In genomic region chr19:49097453-49098288, GRCh38 we compare ENCODE assay signal across 8 cellular contexts. TPM values are rescaled to one million over a fixed set of nuclear protein-coding genes. Genes with fewer than 3 reads are reported as not detected.
DNase-seq lines count a peak whose midpoint lies in the region; ATAC-seq and TF ChIP-seq lines count a peak whose summit lies in the region.

No MANE protein-coding gene starts in this region.

- no peak overlapping the region for H3K4me2 ChIP-seq in PC-9
- H3K4me2 ChIP-seq in neural cell (ENCODE audit: low read length), result no peak overlapping the region

- H2AFZ ChIP-seq in PC-9 (no peak overlapping the region), neural cell (ENCODE audit: low read depth, low read length) (no peak overlapping the region)

- peak; percentile 85 for DNase-seq in D341Med (ENCODE audit: low spot score)
- DNase-seq in PC-9, result peak; percentile 74 to 75
- peak; percentile 79 for DNase-seq in activated T-cell treated with anti-CD3 and anti-CD28 coated beads, Interleukin-2, amount 50 U/mL, for 1 hour
- no peak for DNase-seq in esophagus squamous epithelium (lab: John Stamatoyannopoulos, UW)
- peak; percentile 89 for DNase-seq in superior temporal gyrus (ENCODE audit: extremely low spot score)

- no peak for ATAC-seq in GM18502 (IDR thresholded peaks at IDR 0.05; ENCODE audit: poor library complexity, unreplicated experiment)

- H3K36me3 ChIP-seq in HUES64 (ENCODE audit: insufficient read depth, low read length) (peaks cover 83% of the 10 kb centered on the region), PC-9 (ENCODE audit: low read depth) (peaks cover 49% of the 10 kb centered on the region), esophagus squamous epithelium (peaks cover 35 to 96% (median 53%) of the 10 kb centered on the region in 3 donors), neural cell (ENCODE audit: insufficient read depth, low read length) (no peaks in the 10 kb centered on the region)

- H3K27me3 ChIP-seq in HUES64 (ENCODE audit: insufficient read depth, low read length), result no peaks in the 10 kb centered on the region
- no peaks in the 10 kb centered on the region for H3K27me3 ChIP-seq in PC-9 (ENCODE audit: insufficient read depth, low read depth)
- H3K27me3 ChIP-seq in esophagus squamous epithelium, result no peaks in the 10 kb centered on the region
- no peaks in the 10 kb centered on the region for H3K27me3 ChIP-seq in neural cell (ENCODE audit: insufficient read depth, low read depth, low read length)

- no peaks in the 10 kb centered on the region for H3K9me2 ChIP-seq in PC-9 (ENCODE audit: insufficient read depth)
- H3K9me2 ChIP-seq in neural cell (ENCODE audit: insufficient read depth, low read length), result no peaks in the 10 kb centered on the region

- TF ChIP-seq CTCF in PC-9 (conservative IDR thresholded peaks at IDR 0.05) (peak; percentile 100), esophagus squamous epithelium (IDR thresholded peaks at IDR 0.05) (peak; percentile 98 to 100 (median 98)), neural cell (IDR thresholded peaks at IDR 0.05; ENCODE audit: poor library complexity, severe bottlenecking) (peak; percentile 96)

- H3K27ac ChIP-seq in HUES64 (ENCODE audit: low read depth, low read length) (peak overlapping the region; percentile 45; the same call in 1 of the 2 replicates), PC-9 (0 out of 2 replicates have a peak overlapping the region, but pooled peaks have one; percentile 31), esophagus squamous epithelium (peak overlapping the region in 2 of 4 donors; percentile 5 to 23), neural cell (ENCODE audit: low read length) (no peak overlapping the region)

- intact Hi-C loops in PC-9 (cut with micrococcal nuclease; ENCODE audit: unreplicated experiment), result loop anchor here (1.0 to 5.0 kb wide), 2 partner anchors 100 to 127 kb away; no protein-coding TSS in a partner anchor
- intact Hi-C loops in esophagus squamous epithelium (cut with DNase I), result loop anchor here (5.0 kb wide), 1 partner anchor 50 kb away; no protein-coding TSS in a partner anchor

- no peak for TF ChIP-seq EP300 in neural cell (conservative IDR thresholded peaks at IDR 0.05; ENCODE audit: poor library complexity, severe bottlenecking)

- WGBS in HUES64, result 72% methylated on average over 8 of the region's 8 CpGs
- WGBS in esophagus squamous epithelium, 2 donors, result 41 to 53% methylated on average over 7 of the region's 8 CpGs

- no TSS peak for BruUV-seq in PC-9 (replicated peaks; lab: Mats Ljungman, UMichigan)

- H3K4me1 ChIP-seq in HUES64 (ENCODE audit: insufficient read depth, low read length), result no peaks in the 10 kb centered on the region
- H3K4me1 ChIP-seq in PC-9 (replicated peaks; ENCODE audit: insufficient read depth), result no peaks in the 10 kb centered on the region; the same call in 1 of the 2 replicates
- H3K4me1 ChIP-seq in esophagus squamous epithelium, result peaks cover 0 to 29% (median 5%) of the 10 kb centered on the region in 3 donors

- TF ChIP-seq POLR2A in esophagus squamous epithelium (IDR thresholded peaks at IDR 0.05), result no peak

- H3K9ac ChIP-seq in HUES64 (ENCODE audit: low read depth, low read length), result no peak overlapping the region
- H3K9ac ChIP-seq in neural cell (ENCODE audit: low read length), result no peak overlapping the region

- H3K9me3 ChIP-seq in HUES64 (ENCODE audit: insufficient read depth, low read depth, low read length) (no peaks in the 10 kb centered on the region), PC-9 (ENCODE audit: insufficient read depth, low read depth) (no peaks in the 10 kb centered on the region), esophagus squamous epithelium (no peaks in the 10 kb centered on the region), neural cell (ENCODE audit: low read length) (no peaks in the 10 kb centered on the region)

- no peak overlapping the region for H3K4me3 ChIP-seq in HUES64 (ENCODE audit: low read length)
- H3K4me3 ChIP-seq in PC-9, result no peak overlapping the region
- no peak overlapping the region for H3K4me3 ChIP-seq in esophagus squamous epithelium
- no peak overlapping the region for H3K4me3 ChIP-seq in neural cell (ENCODE audit: low read length)

- peak; percentile 86 for TF ChIP-seq RAD21 in neural cell (conservative IDR thresholded peaks at IDR 0.05)

- peaks cover 90% of the 10 kb centered on the region for H4K20me1 ChIP-seq in PC-9 (ENCODE audit: insufficient read depth)
- peaks cover 4% of the 10 kb centered on the region for H4K20me1 ChIP-seq in neural cell (ENCODE audit: insufficient read depth)

- POLR2A ChIA-PET in PC-9 (lab: Charles Lee; ENCODE audit: unreplicated experiment), result interaction anchor here (0.5 to 1.0 kb wide), 8 partner anchors 17 to 567 kb away, joined by 4 to 6 read pairs (median 5); partner anchors contain the start of genes LIN7B and PIH1D1

- H3K79me2 ChIP-seq in PC-9 (ENCODE audit: low read depth) (peaks cover 59% of the 10 kb centered on the region), neural cell (replicated peaks; ENCODE audit: insufficient read depth, low read length) (no peaks in the 10 kb centered on the region)

- H3F3A ChIP-seq in PC-9 (ENCODE audit: insufficient read depth, low read depth) (peaks cover 69% of the 10 kb centered on the region), neural cell (ENCODE audit: insufficient read depth, low read length, poor library complexity, severe bottlenecking) (no peaks in the 10 kb centered on the region)

- CTCF ChIA-PET in PC-9 (lab: Charles Lee), result interaction anchor here (0.5 to 1.3 kb wide), 13 partner anchors 16 to 461 kb away, joined by 3 to 21 read pairs (median 4); partner anchors contain the start of genes DBP, GYS1, RCN3 and RUVBL2

TF ChIP-seq in neural cell, 6 proteins besides CTCF, POLR2A, EP300 and RAD21:
- TF ChIP-seq POLR2AphosphoS5 (IDR thresholded peaks at IDR 0.05), result no peak
- TF ChIP-seq SMC3 (conservative IDR thresholded peaks at IDR 0.05; ENCODE audit: poor library complexity), result peak; percentile 79

RNA-seq across cellular contexts. Expression of gene SNRNP70, which starts 12.4 kb away (rescaled TPM):
- 204 TPM for polyA plus RNA-seq in HUES64 (2013, experiment 1 of 2)
- polyA plus RNA-seq in HUES64 (2013, experiment 2 of 2), result 214 TPM
- total RNA-seq in PC-9 (2021), result 151 and 199 TPM in 2 replicates
- total RNA-seq in esophagus squamous epithelium, result 100 to 1,000 TPM in 3 of 4 donors, 10 to 100 TPM in 1; 78.7 to 241 (median 168) TPM
- polyA plus RNA-seq in neural cell, result 721 and 833 TPM in 2 replicates
- polyA minus RNA-seq in neural cell, result 197 and 259 TPM in 2 replicates

RNA-seq across cellular contexts. Expression of gene LIN7B, which starts 16.5 kb away (rescaled TPM):
- 2.2 TPM for polyA plus RNA-seq in HUES64 (2013, experiment 1 of 2)
- polyA plus RNA-seq in HUES64 (2013, experiment 2 of 2), result 2.7 TPM
- 6.5 and 7.0 TPM in 2 replicates for total RNA-seq in PC-9 (2021)
- total RNA-seq in esophagus squamous epithelium, result 10 to 100 TPM in 2 of 4 donors, 1 to 10 TPM in 2; 5.7 to 14.1 (median 10.1) TPM
- 88.7 and 99.0 TPM in 2 replicates for polyA plus RNA-seq in neural cell
- polyA minus RNA-seq in neural cell, result 19.4 and 22.9 TPM in 2 replicates

RNA-seq across cellular contexts. Expression of gene C19orf73, which starts 21.3 kb away (rescaled TPM):
- 0.70 TPM for polyA plus RNA-seq in HUES64 (2013, experiment 1 of 2)
- 0.57 TPM for polyA plus RNA-seq in HUES64 (2013, experiment 2 of 2)
- 1.5 and 3.0 TPM in 2 replicates for total RNA-seq in PC-9 (2021)
- 1 to 10 TPM; 2.1 to 7.4 (median 4.7) TPM for total RNA-seq in esophagus squamous epithelium
- 5.7 and 8.4 TPM in 2 replicates for polyA plus RNA-seq in neural cell
- 7.4 and 9.3 TPM in 2 replicates for polyA minus RNA-seq in neural cell

RNA-seq across cellular contexts. Expression of gene PPFIA3, which starts 21.7 kb away (rescaled TPM):
- 12.0 TPM for polyA plus RNA-seq in HUES64 (2013, experiment 1 of 2)
- 19.0 TPM for polyA plus RNA-seq in HUES64 (2013, experiment 2 of 2)
- total RNA-seq in PC-9 (2021) (8.3 and 10.1 TPM in 2 replicates), esophagus squamous epithelium (10 to 100 TPM; 10.9 to 20.9 (median 13.8) TPM)
- 73.0 and 80.7 TPM in 2 replicates for polyA plus RNA-seq in neural cell
- polyA minus RNA-seq in neural cell, result 61.0 and 66.2 TPM in 2 replicates

RNA-seq across cellular contexts. Expression of gene KCNA7, which starts 25.2 kb away (rescaled TPM):
- not detected for polyA plus RNA-seq in HUES64 (2013, experiment 1 of 2)
- polyA plus RNA-seq in HUES64 (2013, experiment 2 of 2), result not detected
- total RNA-seq in PC-9 (2021) (not detected in 2 replicates), esophagus squamous epithelium (not detected)
- polyA plus RNA-seq in neural cell, result not detected in 2 replicates
- not detected in 2 replicates for polyA minus RNA-seq in neural cell
